ENCODE assay signal across 18 cellular contexts in genomic region chr2:239097428-239097696, GRCh38.
"Had no signal": no experiment of that assay in that cellular context is flagged by ENCODE, and none has a peak within 500 bp of the region (broad histone marks: within the 10 kb centered on the region; RNA-seq: fewer than 3 reads in every experiment).

No MANE protein-coding gene starts in this region.

- FAIRE-seq: endometrium, frontal cortex, pancreas had no signal

- H3K9me3 ChIP-seq: heart left ventricle, pancreas, thoracic aorta had no signal

- H3K27ac ChIP-seq: pancreas, thoracic aorta had no signal

- H3K27me3 ChIP-seq: heart left ventricle, pancreas had no signal

- DNase-seq: cortex of kidney; effector memory CD4-positive, alpha-beta T cell; heart left ventricle; hippocampal formation; naive thymus-derived CD4-positive, alpha-beta T cell; retina; stimulated activated CD4-positive, alpha-beta T cell treated with anti-CD3 and anti-CD28 coated beads, Interleukin-2, amount 100 ng/mL, for 24 hours; stimulated activated CD4-positive, alpha-beta T cell treated with anti-CD3 and anti-CD28 coated beads, Interleukin-4, amount 100 ng/mL, for 4 hours; stimulated activated naive B cell treated with anti-CD40 and anti-IgM and Interleukin-4, amounts not matched to agents 10 μg/mL and 1 μg/mL and 100 μg/mL, for 72 hours; stimulated activated naive CD8-positive, alpha-beta T cell treated with anti-CD3 and anti-CD28 coated beads, Interleukin-15, amount 100 ng/mL, for 72 hours; trophoblast cell had no signal

- H3K4me3 ChIP-seq: heart left ventricle, pancreas, skin epidermis, thoracic aorta had no signal

- ATAC-seq: esophagus mucosa; heart left ventricle; naive thymus-derived CD4-positive, alpha-beta T cell; pancreas; sciatic nerve; stimulated activated naive B cell treated with anti-CD40 and anti-IgM and Interleukin-4, amounts not matched to agents 10 μg/mL and 1 μg/mL and 100 μg/mL, for 72 hours; stimulated activated naive CD8-positive, alpha-beta T cell treated with anti-CD3 and anti-CD28 coated beads, Interleukin-15, amount 100 ng/mL, for 72 hours had no signal

- H3K4me1 ChIP-seq: heart left ventricle, pancreas had no signal
